19 cellular contexts compared by ENCODE assay signal in genomic region chr1:19096990-19097389, GRCh38.
"Had no signal": no experiment of that assay in that cellular context is flagged by ENCODE, and none has a peak within 500 bp of the region (broad histone marks: within the 10 kb centered on the region; RNA-seq: fewer than 3 reads in every experiment).

No MANE protein-coding gene starts in this region.

- H3K36me3 ChIP-seq: uterus had no signal

- H3K9me3 ChIP-seq: left ventricle myocardium inferior, psoas muscle, suprapubic skin, thoracic aorta, tibial artery, uterus had no signal

- H3K9me3 Mint-ChIP-seq: mesothelial cell of epicardium; naive B cell; natural killer cell treated with Interleukin-12 subunit alpha and Interleukin-12 subunit beta and Interleukin-15 and Interleukin-18, amount 100 ng/mL, for 72 hours; stimulated activated naive CD8-positive, alpha-beta T cell treated with anti-CD3 and anti-CD28 coated beads, Interleukin-15, Interleukin-2, amounts not matched to agents 100 ng/mL and 50 ng/mL, for 24 hours; type B pancreatic cell had no signal

- H3K27me3 Mint-ChIP-seq: naive B cell; natural killer cell treated with Interleukin-12 subunit alpha and Interleukin-12 subunit beta and Interleukin-15 and Interleukin-18, amount 100 ng/mL, for 72 hours; stimulated activated naive CD8-positive, alpha-beta T cell treated with anti-CD3 and anti-CD28 coated beads, Interleukin-15, Interleukin-2, amounts not matched to agents 100 ng/mL and 50 ng/mL, for 24 hours; type B pancreatic cell had no signal

- H3K4me3 Mint-ChIP-seq: mesothelial cell of epicardium; naive B cell; natural killer cell treated with Interleukin-12 subunit alpha and Interleukin-12 subunit beta and Interleukin-15 and Interleukin-18, amount 100 ng/mL, for 72 hours; stimulated activated naive CD8-positive, alpha-beta T cell treated with anti-CD3 and anti-CD28 coated beads, Interleukin-15, Interleukin-2, amounts not matched to agents 100 ng/mL and 50 ng/mL, for 24 hours; type B pancreatic cell had no signal

- H3K4me1 Mint-ChIP-seq: naive B cell had no signal

- H3K9ac ChIP-seq: parathyroid adenoma had no signal

- DNase-seq: left ventricle myocardium inferior; naive B cell; stimulated activated CD4-positive, alpha-beta T cell treated with anti-CD3 and anti-CD28 coated beads, Interleukin-1b, Interleukin-23, amount 100 ng/mL, for 48 hours; stimulated activated CD4-positive, alpha-beta T cell treated with anti-CD3 and anti-CD28 coated beads, Interleukin-2, amount 100 ng/mL, for 48 hours; stimulated activated CD4-positive, alpha-beta T cell treated with anti-CD3 and anti-CD28 coated beads, Interleukin-4, amount 100 ng/mL, for 4 hours; stimulated activated CD8-positive, alpha-beta memory T cell treated with anti-CD3 and anti-CD28 coated beads, Interleukin-4, amount 100 ng/mL, for 48 hours; tibial artery; uterus had no signal

- H3K4me1 ChIP-seq: parathyroid adenoma, suprapubic skin, uterus had no signal

- H3K4me3 ChIP-seq: hepatocyte, left ventricle myocardium inferior, lung, psoas muscle, smooth muscle cell, suprapubic skin, thoracic aorta, tibial artery, uterus had no signal

- H3K27ac Mint-ChIP-seq: natural killer cell treated with Interleukin-12 subunit alpha and Interleukin-12 subunit beta and Interleukin-15 and Interleukin-18, amount 100 ng/mL, for 72 hours; stimulated activated naive CD8-positive, alpha-beta T cell treated with anti-CD3 and anti-CD28 coated beads, Interleukin-15, Interleukin-2, amounts not matched to agents 100 ng/mL and 50 ng/mL, for 24 hours had no signal

- H3K27me3 ChIP-seq: hepatocyte, suprapubic skin, tibial artery, uterus had no signal

- ATAC-seq: natural killer cell treated with Interleukin-12 subunit alpha and Interleukin-12 subunit beta and Interleukin-15 and Interleukin-18, amount 100 ng/mL, for 72 hours had no signal

- H3K27ac ChIP-seq: hepatocyte, left ventricle myocardium inferior, parathyroid adenoma, psoas muscle, suprapubic skin, thoracic aorta, tibial artery, uterus had no signal
